ENCODE assay signal across 9 cellular contexts in the genomic region with DNA sequence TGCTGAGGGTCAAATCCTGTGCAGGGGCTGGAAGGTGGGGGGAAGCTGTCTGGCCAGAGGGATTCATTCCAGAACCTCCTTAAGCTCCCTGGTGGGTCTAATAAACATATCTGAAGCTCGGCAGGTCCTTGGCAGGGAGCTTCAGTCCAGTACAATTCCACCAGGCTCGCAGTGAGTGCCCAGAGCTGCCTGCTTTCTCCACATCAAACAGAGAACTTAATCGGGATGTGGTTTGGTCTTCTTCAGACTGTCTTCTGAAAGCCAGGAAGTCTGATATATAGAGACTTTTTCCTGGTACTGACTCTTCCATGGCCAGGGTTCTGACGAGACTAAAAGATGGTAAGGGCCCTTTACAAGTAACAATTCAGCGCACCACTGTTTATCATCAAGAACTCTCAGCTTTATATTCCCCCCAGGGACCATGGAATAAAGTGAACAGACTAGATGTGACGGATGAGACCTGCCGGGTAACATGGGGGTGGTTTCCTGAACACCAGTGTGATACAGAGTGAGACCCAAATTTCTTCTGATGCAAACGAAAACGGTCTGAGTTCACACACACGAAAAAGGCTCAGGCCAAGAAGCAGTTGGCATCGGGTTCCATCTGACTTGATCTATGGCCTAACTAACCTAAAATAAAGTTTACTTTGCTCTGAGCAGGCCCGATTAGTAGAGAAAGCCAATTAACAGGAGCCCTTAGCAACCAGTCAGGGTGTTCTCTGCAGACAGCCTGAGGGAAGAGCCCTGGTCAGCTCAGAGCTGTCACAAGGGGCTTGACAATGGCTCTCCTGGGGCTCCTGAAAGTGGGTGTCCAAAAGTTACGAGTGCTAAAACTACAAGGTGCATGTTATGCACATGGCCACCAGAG. TPM values are rescaled to one million over a fixed set of nuclear protein-coding genes. Genes with fewer than 3 reads are reported as not detected.
A peak's percentile ranks its signal among the peaks of the same experiment; 100 is the strongest.
DNase-seq lines count a peak whose midpoint lies in the region; ATAC-seq and TF ChIP-seq lines count a peak whose summit lies in the region.
"Had no signal": no experiment of that assay in that cellular context is flagged by ENCODE, and none has a peak within 500 bp of the region (broad histone marks: within the 10 kb centered on the region; RNA-seq: fewer than 3 reads in every experiment).

No MANE protein-coding gene starts in this region.

- TF ChIP-seq CTCF in CD14-positive monocyte (IDR thresholded peaks at IDR 0.05): no peak

- H3K36me3 Mint-ChIP-seq in CD14-positive monocyte (peaks cover 32 to 33% of the 10 kb centered on the region in 2 donors), T-helper 17 cell (ENCODE audit: low read depth) (no peaks in the 10 kb centered on the region)
- peaks cover 5% of the 10 kb centered on the region for H3K36me3 Mint-ChIP-seq in natural killer cell treated with Interleukin-12 subunit alpha and Interleukin-12 subunit beta and Interleukin-15 and Interleukin-18, amount 100 ng/mL, for 72 hours

- intact Hi-C loops in CD14-positive monocyte (cut with micrococcal nuclease): no loop called here

- DNase-seq in CD14-positive monocyte (ENCODE audit: low spot score) (no peak), T-helper 17 cell (no peak), NCI-H748 (lab: John Stamatoyannopoulos, UW; ENCODE audit: unreplicated experiment) (no peak), NOMO-1 (lab: John Stamatoyannopoulos, UW; ENCODE audit: unreplicated experiment in 2 of 2) (no peak)
- no peak for DNase-seq in natural killer cell treated with Interleukin-12 subunit alpha and Interleukin-12 subunit beta and Interleukin-15 and Interleukin-18, amount 100 ng/mL, for 72 hours (ENCODE audit: low spot score)
- DNase-seq: OCI-M1 had no signal

- H3K27ac Mint-ChIP-seq in CD14-positive monocyte (peak overlapping the region; percentile 96 to 98 (median 96)), T-helper 17 cell (peak overlapping the region; percentile 97)
- peak overlapping the region; percentile 58 to 77 for H3K27ac Mint-ChIP-seq in natural killer cell treated with Interleukin-12 subunit alpha and Interleukin-12 subunit beta and Interleukin-15 and Interleukin-18, amount 100 ng/mL, for 72 hours

- ATAC-seq in T-helper 17 cell (peak; percentile 25), HG03521 (IDR thresholded peaks at IDR 0.05; ENCODE audit: unreplicated experiment) (no peak), GM19455 (IDR thresholded peaks at IDR 0.05; ENCODE audit: unreplicated experiment) (no peak)
- peak in 1 of 2 donors; percentile 25 for ATAC-seq in natural killer cell treated with Interleukin-12 subunit alpha and Interleukin-12 subunit beta and Interleukin-15 and Interleukin-18, amount 100 ng/mL, for 72 hours

- no peaks in the 10 kb centered on the region for H3K9me3 ChIP-seq in T-helper 17 cell (ENCODE audit: control insufficient read depth, low read length, poor library complexity, severe bottlenecking)

- H3K27me3 Mint-ChIP-seq in CD14-positive monocyte (ENCODE audit: low read depth in 3 of 3) (peaks cover 0 to 7% (median 0%) of the 10 kb centered on the region in 3 donors), T-helper 17 cell (no peaks in the 10 kb centered on the region)
- no peaks in the 10 kb centered on the region for H3K27me3 Mint-ChIP-seq in natural killer cell treated with Interleukin-12 subunit alpha and Interleukin-12 subunit beta and Interleukin-15 and Interleukin-18, amount 100 ng/mL, for 72 hours

- H3K4me1 Mint-ChIP-seq in CD14-positive monocyte: peaks cover 69% of the 10 kb centered on the region
- peaks cover 69% of the 10 kb centered on the region for H3K4me1 Mint-ChIP-seq in T-helper 17 cell
- H3K4me1 Mint-ChIP-seq in natural killer cell treated with Interleukin-12 subunit alpha and Interleukin-12 subunit beta and Interleukin-15 and Interleukin-18, amount 100 ng/mL, for 72 hours (ENCODE audit: low read depth in 2 of 2): peaks cover 61 to 64% of the 10 kb centered on the region in 2 donors

- H3K27ac ChIP-seq in cingulate gyrus (ENCODE audit: low read depth, low read length): peak overlapping the region; percentile 65

- no peaks in the 10 kb centered on the region for H3K9me3 Mint-ChIP-seq in CD14-positive monocyte
- no peaks in the 10 kb centered on the region for H3K9me3 Mint-ChIP-seq in natural killer cell treated with Interleukin-12 subunit alpha and Interleukin-12 subunit beta and Interleukin-15 and Interleukin-18, amount 100 ng/mL, for 72 hours

- H3K4me3 Mint-ChIP-seq in CD14-positive monocyte (no peak overlapping the region), T-helper 17 cell (peak overlapping the region; percentile 87)
- peak overlapping the region; percentile 20 for H3K4me3 Mint-ChIP-seq in natural killer cell treated with Interleukin-12 subunit alpha and Interleukin-12 subunit beta and Interleukin-15 and Interleukin-18, amount 100 ng/mL, for 72 hours

RNA-seq across cellular contexts. Expression of gene RANBP3, which starts 29.0 kb away (rescaled TPM):
- polyA plus RNA-seq in CD14-positive monocyte: 1 to 10 TPM; 4.5 to 8.1 TPM
- total RNA-seq in T-helper 17 cell: 10 to 100 TPM; 76.8 to 86.9 TPM
- 100 to 1,000 TPM in 1 of 2 donors, 10 to 100 TPM in 1; 96.5 to 119 TPM for total RNA-seq in natural killer cell treated with Interleukin-12 subunit alpha and Interleukin-12 subunit beta and Interleukin-15 and Interleukin-18, amount 100 ng/mL, for 72 hours

RNA-seq across cellular contexts. Expression of gene CAPS, which starts 34.9 kb away (rescaled TPM):
- polyA plus RNA-seq in CD14-positive monocyte: under 1 TPM; 0.34 to 0.72 TPM
- total RNA-seq in T-helper 17 cell: 10 to 100 TPM; 41.0 to 47.1 TPM
- 1 to 10 TPM; 7.6 to 8.6 TPM for total RNA-seq in natural killer cell treated with Interleukin-12 subunit alpha and Interleukin-12 subunit beta and Interleukin-15 and Interleukin-18, amount 100 ng/mL, for 72 hours

RNA-seq across cellular contexts. Expression of gene VMAC, which starts 44.3 kb away (rescaled TPM):
- 1 to 10 TPM; 3.1 to 4.3 TPM for polyA plus RNA-seq in CD14-positive monocyte
- total RNA-seq in T-helper 17 cell: 10 to 100 TPM; 24.6 TPM
- 1 to 10 TPM; 4.4 to 6.7 TPM for total RNA-seq in natural killer cell treated with Interleukin-12 subunit alpha and Interleukin-12 subunit beta and Interleukin-15 and Interleukin-18, amount 100 ng/mL, for 72 hours

RNA-seq across cellular contexts. Expression of gene NDUFA11, which starts 45.3 kb away (rescaled TPM):
- 100 to 1,000 TPM; 396 to 552 TPM for polyA plus RNA-seq in CD14-positive monocyte
- 100 to 1,000 TPM; 102 to 108 TPM for total RNA-seq in T-helper 17 cell
- 100 to 1,000 TPM; 170 to 189 TPM for total RNA-seq in natural killer cell treated with Interleukin-12 subunit alpha and Interleukin-12 subunit beta and Interleukin-15 and Interleukin-18, amount 100 ng/mL, for 72 hours

Comparison
In these comparisons a context has a peak if more than half of its experiments do, and no peak if none do; other contexts are left out.
1. H3K4me3 Mint-ChIP-seq: peak in T-helper 17 cell (single experiment) and natural killer cell treated with Interleukin-12 subunit alpha and Interleukin-12 subunit beta and Interleukin-15 and Interleukin-18, amount 100 ng/mL, for 72 hours (single experiment); none in CD14-positive monocyte (0 of 2).
2. RNA of gene CAPS, which starts 34.9 kb away (total RNA-seq): 41.0 to 47.1 TPM in T-helper 17 cell; 7.6 to 8.6 TPM in natural killer cell treated with Interleukin-12 subunit alpha and Interleukin-12 subunit beta and Interleukin-15 and Interleukin-18, amount 100 ng/mL, for 72 hours; every median in the first group is over 4 times any median in the second.
3. Peak in every context shown above with its lines, with median percentiles within 50 percentile points of each other: H3K27ac Mint-ChIP-seq.